Comparison of ENCODE assay signal across 11 cellular contexts in the genomic region with DNA sequence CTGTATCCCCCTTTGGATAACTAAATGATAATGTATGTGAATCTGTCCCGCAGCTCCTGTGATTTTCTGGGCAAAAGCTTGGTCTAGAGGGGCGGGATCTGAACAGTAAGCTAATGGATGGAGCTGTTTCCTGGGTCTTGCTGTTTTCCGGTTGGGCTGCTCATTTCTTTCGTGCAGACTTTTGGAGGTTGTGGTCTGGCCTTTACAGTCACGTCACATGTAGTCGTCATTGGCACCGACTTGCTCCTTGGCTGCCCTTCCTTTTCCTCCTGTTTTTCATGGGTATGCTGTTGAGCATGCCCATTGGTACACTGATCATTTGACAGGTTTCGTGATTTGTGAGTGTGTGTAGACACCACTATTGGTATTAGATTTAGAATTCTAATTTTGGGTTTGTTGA. TPM values are rescaled to one million over a fixed set of nuclear protein-coding genes. Genes with fewer than 3 reads are reported as not detected.
DNase-seq lines count a peak whose midpoint lies in the region; ATAC-seq and TF ChIP-seq lines count a peak whose summit lies in the region.
"Had no signal": no experiment of that assay in that cellular context is flagged by ENCODE, and none has a peak within 500 bp of the region (broad histone marks: within the 10 kb centered on the region; RNA-seq: fewer than 3 reads in every experiment).

No MANE protein-coding gene starts in this region.

- H3F3A ChIP-seq in smooth muscle cell (ENCODE audit: low read depth) = no peaks in the 10 kb centered on the region

- no peak for DNase-seq in activated T-cell treated with anti-CD3 and anti-CD28 coated beads, Interleukin-2, amount 50 U/mL, for 72 hours
- DNase-seq in activated T-cell treated with anti-CD3 and anti-CD28 coated beads, Interleukin-2, amount 50 U/mL, for 1 hour = no peak
- peak; percentile 16 for DNase-seq in UCSD-AML1 (lab: John Stamatoyannopoulos, UW; ENCODE audit: unreplicated experiment)
- DNase-seq in fibroblast of lung (ENCODE audit: low read depth in 2 of 2) = peak in 1 of 2 donors; percentile 54
- DNase-seq in smooth muscle cell (lab: John Stamatoyannopoulos, UW; ENCODE audit: unreplicated experiment) = no peak
- no peak for DNase-seq in NCI-H2227 (lab: John Stamatoyannopoulos, UW; ENCODE audit: unreplicated experiment)
- DNase-seq: lower lobe of right lung; NCI-H524 treated with DMSO at 0.1 percent for 48 hours; stimulated activated naive CD4-positive, alpha-beta T cell had no signal

- H3K9me3 ChIP-seq in fibroblast of lung (ENCODE audit: control insufficient read depth, insufficient read depth, low read depth, low read length) = no peaks in the 10 kb centered on the region
- no peaks in the 10 kb centered on the region for H3K9me3 ChIP-seq in smooth muscle cell (replicated peaks; ENCODE audit: low read depth)
- H3K9me3 ChIP-seq: lower lobe of right lung had no signal

- no peaks in the 10 kb centered on the region for H3K9me3 Mint-ChIP-seq in activated T-cell treated with anti-CD3 and anti-CD28 coated beads, Interleukin-2, amount 50 U/mL, for 72 hours

- H3K27me3 Mint-ChIP-seq in activated T-cell treated with anti-CD3 and anti-CD28 coated beads, Interleukin-2, amount 50 U/mL, for 72 hours (ENCODE audit: low read depth) = no peaks in the 10 kb centered on the region

- H3K4me3 Mint-ChIP-seq in activated T-cell treated with anti-CD3 and anti-CD28 coated beads, Interleukin-2, amount 50 U/mL, for 72 hours = peak overlapping the region; percentile 47 to 94

- no peaks in the 10 kb centered on the region for H3K27me3 ChIP-seq in fibroblast of lung (ENCODE audit: control insufficient read depth, insufficient read depth, low read length)
- H3K27me3 ChIP-seq in smooth muscle cell (ENCODE audit: low read depth) = no peaks in the 10 kb centered on the region

- ATAC-seq in activated T-cell treated with anti-CD3 and anti-CD28 coated beads, Interleukin-2, amount 50 U/mL, for 72 hours (replicated peaks in 1 of 2) = no peak
- no peak for ATAC-seq in GM19397 (IDR thresholded peaks at IDR 0.05; ENCODE audit: unreplicated experiment)
- ATAC-seq in HG02885 (IDR thresholded peaks at IDR 0.05; ENCODE audit: poor library complexity, unreplicated experiment) = no peak
- ATAC-seq: lower lobe of right lung had no signal

- no peak overlapping the region for H3K4me2 ChIP-seq in fibroblast of lung (ENCODE audit: extremely low read depth, insufficient read depth, low read length)
- H3K4me2 ChIP-seq in smooth muscle cell = peak overlapping the region; percentile 86

- no peak overlapping the region for H3K27ac Mint-ChIP-seq in activated T-cell treated with anti-CD3 and anti-CD28 coated beads, Interleukin-2, amount 50 U/mL, for 72 hours

- no peak overlapping the region for H2AFZ ChIP-seq in fibroblast of lung (ENCODE audit: low read length)
- no peak overlapping the region for H2AFZ ChIP-seq in smooth muscle cell (ENCODE audit: low read depth)

- H3K36me3 Mint-ChIP-seq in activated T-cell treated with anti-CD3 and anti-CD28 coated beads, Interleukin-2, amount 50 U/mL, for 72 hours (ENCODE audit: insufficient read depth in 2 of 2) = peaks cover 3 to 26% of the 10 kb centered on the region in 2 donors

- no peak overlapping the region for H3K9ac ChIP-seq in fibroblast of lung (ENCODE audit: insufficient read depth, low read length)
- no peak overlapping the region for H3K9ac ChIP-seq in smooth muscle cell (ENCODE audit: low read depth)

- peaks cover 76% of the 10 kb centered on the region for H3K4me1 Mint-ChIP-seq in activated T-cell treated with anti-CD3 and anti-CD28 coated beads, Interleukin-2, amount 50 U/mL, for 72 hours (ENCODE audit: low read depth)

- H4K20me1 ChIP-seq in fibroblast of lung (ENCODE audit: control insufficient read depth, extremely low read depth, insufficient read depth, low read length) (no peaks in the 10 kb centered on the region), smooth muscle cell (ENCODE audit: low read depth) (peaks cover 49% of the 10 kb centered on the region)

- peaks cover 55% of the 10 kb centered on the region for H3K79me2 ChIP-seq in fibroblast of lung (ENCODE audit: control insufficient read depth, insufficient read depth, low read length)
- H3K79me2 ChIP-seq in smooth muscle cell (ENCODE audit: low read depth) = peaks cover 67% of the 10 kb centered on the region

- H3K4me1 ChIP-seq in fibroblast of lung (ENCODE audit: control insufficient read depth, extremely low read depth, insufficient read depth, low read length) = peaks cover 6% of the 10 kb centered on the region
- peaks cover 23% of the 10 kb centered on the region for H3K4me1 ChIP-seq in smooth muscle cell (ENCODE audit: low read depth)

- H3K36me3 ChIP-seq in fibroblast of lung (ENCODE audit: control insufficient read depth, insufficient read depth, low read length) = peaks cover 12% of the 10 kb centered on the region
- no peaks in the 10 kb centered on the region for H3K36me3 ChIP-seq in smooth muscle cell (ENCODE audit: low read depth)

- 91% methylated on average over 8 of the region's 8 CpGs for WGBS in smooth muscle cell (ENCODE audit: low lambda C conversion rate)

- no peak for TF ChIP-seq CTCF in fibroblast of lung (conservative IDR thresholded peaks at IDR 0.05 in 1 of 2, IDR thresholded peaks at IDR 0.05 in 1 of 2; ENCODE audit: low read depth in 1 of 2, low read length in 2 of 2)
- TF ChIP-seq CTCF in smooth muscle cell (IDR thresholded peaks at IDR 0.05; ENCODE audit: borderline replicate concordance, insufficient read depth, poor library complexity, severe bottlenecking) = no peak

- peak overlapping the region in 1 of 4 experiments; percentile 22 for H3K4me3 ChIP-seq in fibroblast of lung (replicated peaks in 1 of 4; ENCODE audit: control extremely low read depth in 1 of 4, insufficient read depth in 1 of 4, low read depth in 3 of 4, low read length in 4 of 4)
- H3K4me3 ChIP-seq in smooth muscle cell = no peak overlapping the region

- H3K27ac ChIP-seq in fibroblast of lung (ENCODE audit: insufficient read depth, low read length) = peak overlapping the region; percentile 61
- H3K27ac ChIP-seq in smooth muscle cell (ENCODE audit: low read depth) = no peak overlapping the region
- H3K27ac ChIP-seq: lower lobe of right lung had no signal

RNA-seq across cellular contexts. Expression of a gene that starts 2.0 kb away (rescaled TPM):
- 10 to 100 TPM; 51.0 to 53.6 TPM for total RNA-seq in activated T-cell treated with anti-CD3 and anti-CD28 coated beads, Interleukin-2, amount 50 U/mL, for 72 hours
- total RNA-seq in fibroblast of lung = 95.0 and 97.8 TPM in 2 replicates
- polyA plus RNA-seq in fibroblast of lung = 53.6 and 59.4 TPM in 2 replicates
- polyA plus RNA-seq in fibroblast of lung (2012) = 42.4 and 43.4 TPM in 2 replicates
- polyA minus RNA-seq in fibroblast of lung (ENCODE audit: low replicate concordance) = 174 and 189 TPM in 2 replicates
- total RNA-seq in smooth muscle cell = 58.2 and 70.0 TPM in 2 replicates
- polyA plus RNA-seq in smooth muscle cell = 68.4 and 84.2 TPM in 2 replicates

RNA-seq across cellular contexts. Expression of a gene that starts 2.3 kb away (rescaled TPM):
- 1 to 10 TPM; 3.9 to 5.8 TPM for total RNA-seq in activated T-cell treated with anti-CD3 and anti-CD28 coated beads, Interleukin-2, amount 50 U/mL, for 72 hours
- total RNA-seq in fibroblast of lung (7.2 and 9.9 TPM in 2 replicates), smooth muscle cell (2.7 and 4.6 TPM in 2 replicates)
- polyA plus RNA-seq in fibroblast of lung (4.0 and 4.9 TPM in 2 replicates), smooth muscle cell (3.7 and 10.3 TPM in 2 replicates)
- polyA plus RNA-seq in fibroblast of lung (2012) = 4.5 and 5.0 TPM in 2 replicates
- polyA minus RNA-seq in fibroblast of lung (ENCODE audit: low replicate concordance) = 14.0 and 34.5 TPM in 2 replicates
